In the genomic region with DNA sequence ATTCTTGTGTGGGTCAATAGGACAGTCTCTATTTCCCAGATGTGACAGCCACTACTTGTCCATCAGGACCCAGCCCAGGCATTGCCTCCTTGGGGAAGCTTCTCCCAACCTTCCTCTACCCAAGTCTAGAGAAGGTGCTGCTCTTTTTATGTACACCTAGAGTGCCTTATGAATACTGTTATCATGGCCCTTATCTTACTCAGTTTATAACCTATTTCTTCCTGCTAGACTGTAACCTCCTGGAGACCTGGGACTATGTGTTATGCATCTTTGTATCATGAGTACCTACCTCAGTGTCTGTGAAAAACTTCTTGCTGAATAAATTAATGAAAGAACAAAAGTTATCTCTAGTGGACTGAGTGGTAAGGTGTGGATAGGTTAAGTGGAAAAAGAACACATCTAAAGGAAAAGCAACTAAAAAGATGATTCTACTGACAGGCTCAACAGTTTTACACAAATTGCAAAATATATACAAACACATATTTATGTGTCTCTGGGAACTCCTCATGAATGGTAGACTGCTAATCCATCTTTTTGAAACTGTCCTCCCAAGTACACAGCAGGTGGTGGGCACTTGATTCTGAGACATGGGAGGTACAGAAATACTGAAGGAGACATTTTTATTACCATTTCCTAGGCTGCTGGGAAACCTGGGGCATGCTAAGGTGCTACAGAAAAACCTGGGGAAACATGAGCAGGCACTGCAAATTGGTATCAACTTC, we compare ENCODE assay signal across 18 cellular contexts.
DNase-seq lines count a peak whose midpoint lies in the region; ATAC-seq, FAIRE-seq and TF ChIP-seq lines count a peak whose summit lies in the region.
"Had no signal": no experiment of that assay in that cellular context is flagged by ENCODE, and none has a peak within 500 bp of the region (broad histone marks: within the 10 kb centered on the region; RNA-seq: fewer than 3 reads in every experiment).

No MANE protein-coding gene starts in this region.

- no TSS peak for BruUV-seq in A673 (replicated peaks; lab: Mats Ljungman, UMichigan)

- peak; percentile 88 for FAIRE-seq in HTR-8/SVneo (lab: Jason Lieb, UNC)
- FAIRE-seq: A204.1, GM12891, GM18507 had no signal

- H4K20me1 ChIP-seq in fibroblast of lung (ENCODE audit: control insufficient read depth, extremely low read depth, insufficient read depth, low read length) = no peaks in the 10 kb centered on the region

- no peak for ATAC-seq in GM21381 (IDR thresholded peaks at IDR 0.05; ENCODE audit: unreplicated experiment)
- ATAC-seq in stimulated activated effector memory CD8-positive, alpha-beta T cell treated with anti-CD3 and anti-CD28 coated beads, Interleukin-12 subunit alpha, Interleukin-12 subunit beta, amount 100 ng/mL, for 72 hours = no peak

- no peak overlapping the region for H2AFZ ChIP-seq in fibroblast of lung (ENCODE audit: low read length)

- DNase-seq in A673 (ENCODE audit: low spot score) (peak; percentile 12), HTR-8/SVneo (ENCODE audit: insufficient read length, low spot score) (no peak), fibroblast of lung (ENCODE audit: low read depth in 2 of 2) (no peak), osteocyte (ENCODE audit: extremely low spot score, unreplicated experiment) (no peak)
- no peak for DNase-seq in stimulated activated effector memory CD8-positive, alpha-beta T cell treated with anti-CD3 and anti-CD28 coated beads, Interleukin-12 subunit alpha, Interleukin-12 subunit beta, amount 100 ng/mL, for 72 hours (ENCODE audit: low spot score in 2 of 2)
- DNase-seq in activated CD8-positive, alpha-beta memory T cell treated with anti-CD3 and anti-CD28 coated beads, Interleukin-2, amount 50 U/mL, for 48 hours = no peak
- DNase-seq: DMS 273 treated with DMSO at 0.1 percent for 48 hours, GDM1, NCI-H1417, NCI-H187 treated with DMSO at 0.1 percent for 48 hours, NCI-H2171 treated with DMSO at 0.1 percent for 48 hours, NCI-H446 treated with DMSO at 0.1 percent for 48 hours, NCI-H748 treated with DMSO at 0.1 percent for 48 hours had no signal

- no peak overlapping the region for H3K9ac ChIP-seq in fibroblast of lung (ENCODE audit: insufficient read depth, low read length)

- H3K36me3 Mint-ChIP-seq in osteocyte (ENCODE audit: unreplicated experiment) = no peaks in the 10 kb centered on the region
- H3K36me3 Mint-ChIP-seq in stimulated activated effector memory CD8-positive, alpha-beta T cell treated with anti-CD3 and anti-CD28 coated beads, Interleukin-12 subunit alpha, Interleukin-12 subunit beta, amount 100 ng/mL, for 72 hours = no peaks in the 10 kb centered on the region

- no peak overlapping the region for H3K4me3 ChIP-seq in A673 (ENCODE audit: low read depth, low read length, poor library complexity, severe bottlenecking)
- H3K4me3 ChIP-seq in fibroblast of lung (replicated peaks in 1 of 4; ENCODE audit: control extremely low read depth in 1 of 4, insufficient read depth in 1 of 4, low read depth in 3 of 4, low read length in 4 of 4) = no peak overlapping the region

- no peaks in the 10 kb centered on the region for H3K9me3 Mint-ChIP-seq in osteocyte (ENCODE audit: unreplicated experiment)
- no peaks in the 10 kb centered on the region for H3K9me3 Mint-ChIP-seq in stimulated activated effector memory CD8-positive, alpha-beta T cell treated with anti-CD3 and anti-CD28 coated beads, Interleukin-12 subunit alpha, Interleukin-12 subunit beta, amount 100 ng/mL, for 72 hours

- H3K4me3 Mint-ChIP-seq in osteocyte (ENCODE audit: unreplicated experiment) = no peak overlapping the region
- H3K4me3 Mint-ChIP-seq in stimulated activated effector memory CD8-positive, alpha-beta T cell treated with anti-CD3 and anti-CD28 coated beads, Interleukin-12 subunit alpha, Interleukin-12 subunit beta, amount 100 ng/mL, for 72 hours = no peak overlapping the region

- TF ChIP-seq CTCF in A673 (conservative IDR thresholded peaks at IDR 0.05; ENCODE audit: low read depth, low read length) (no peak), fibroblast of lung (conservative IDR thresholded peaks at IDR 0.05 in 1 of 2, IDR thresholded peaks at IDR 0.05 in 1 of 2; ENCODE audit: low read depth in 1 of 2, low read length in 2 of 2) (no peak), osteocyte (IDR thresholded peaks at IDR 0.05) (no peak)

- H3K27me3 ChIP-seq in A673 (replicated peaks; ENCODE audit: insufficient read depth, low read depth, low read length, poor library complexity) (no peaks in the 10 kb centered on the region), fibroblast of lung (ENCODE audit: control insufficient read depth, insufficient read depth, low read length) (no peaks in the 10 kb centered on the region)

- no peaks in the 10 kb centered on the region for H3K27me3 Mint-ChIP-seq in osteocyte (ENCODE audit: unreplicated experiment)

- intact Hi-C loops in A673 (cut with micrococcal nuclease; ENCODE audit: unreplicated experiment) = no loop called here

- peak overlapping the region; percentile 91 for H3K27ac Mint-ChIP-seq in osteocyte (ENCODE audit: unreplicated experiment)
- H3K27ac Mint-ChIP-seq in stimulated activated effector memory CD8-positive, alpha-beta T cell treated with anti-CD3 and anti-CD28 coated beads, Interleukin-12 subunit alpha, Interleukin-12 subunit beta, amount 100 ng/mL, for 72 hours = no peak overlapping the region

- CTCF ChIA-PET in A673 (lab: Charles Lee) = no interaction called here

- no peak overlapping the region for H3K4me2 ChIP-seq in fibroblast of lung (ENCODE audit: extremely low read depth, insufficient read depth, low read length)

- POLR2A ChIA-PET in A673 (lab: Charles Lee; ENCODE audit: low non-redundant PET) = no interaction called here

- H3K9me3 ChIP-seq in A673 (ENCODE audit: low read depth, low read length, poor library complexity, severe bottlenecking) = no peaks in the 10 kb centered on the region
- no peaks in the 10 kb centered on the region for H3K9me3 ChIP-seq in fibroblast of lung (ENCODE audit: control insufficient read depth, insufficient read depth, low read depth, low read length)

- peaks cover 84% of the 10 kb centered on the region for H3K4me1 Mint-ChIP-seq in osteocyte (ENCODE audit: unreplicated experiment)
- H3K4me1 Mint-ChIP-seq in stimulated activated effector memory CD8-positive, alpha-beta T cell treated with anti-CD3 and anti-CD28 coated beads, Interleukin-12 subunit alpha, Interleukin-12 subunit beta, amount 100 ng/mL, for 72 hours = no peaks in the 10 kb centered on the region

- no peaks in the 10 kb centered on the region for H3K36me3 ChIP-seq in A673 (ENCODE audit: insufficient read depth, low read length, poor library complexity, severe bottlenecking)
- no peaks in the 10 kb centered on the region for H3K36me3 ChIP-seq in fibroblast of lung (ENCODE audit: control insufficient read depth, insufficient read depth, low read length)

- peaks cover 42% of the 10 kb centered on the region for H3K79me2 ChIP-seq in fibroblast of lung (ENCODE audit: control insufficient read depth, insufficient read depth, low read length)

- H3K27ac ChIP-seq in A673 (ENCODE audit: low read depth, low read length, poor library complexity, severe bottlenecking) (no peak overlapping the region), fibroblast of lung (ENCODE audit: insufficient read depth, low read length) (peak overlapping the region; percentile 6)
- H3K27ac ChIP-seq: C4-2B had no signal

- peaks cover 32% of the 10 kb centered on the region for H3K4me1 ChIP-seq in A673 (ENCODE audit: insufficient read depth, low read length, poor library complexity, severe bottlenecking)
- peaks cover 15% of the 10 kb centered on the region for H3K4me1 ChIP-seq in fibroblast of lung (ENCODE audit: control insufficient read depth, extremely low read depth, insufficient read depth, low read length)
